19 cellular contexts compared by ENCODE assay signal in genomic region chr6:154822947-154823558, GRCh38.
DNase-seq lines count a peak whose midpoint lies in the region; ATAC-seq and TF ChIP-seq lines count a peak whose summit lies in the region.
"Had no signal": no experiment of that assay in that cellular context is flagged by ENCODE, and none has a peak within 500 bp of the region (broad histone marks: within the 10 kb centered on the region; RNA-seq: fewer than 3 reads in every experiment).

No MANE protein-coding gene starts in this region.

- DNase-seq in Right ventricle myocardium superior = no peak
- DNase-seq in cardiac septum (ENCODE audit: low spot score) = no peak
- no peak for DNase-seq in WTC11 (ENCODE audit: low spot score)
- no peak for DNase-seq in immature natural killer cell
- DNase-seq in thyroid gland = no peak
- no peak for DNase-seq in SKM-1 treated with dmso at 0.1 percent for 144 hours (lab: John Stamatoyannopoulos, UW; ENCODE audit: unreplicated experiment)
- no peak for DNase-seq in PC-3
- DNase-seq: effector memory CD8-positive, alpha-beta T cell; NCI-H1092 treated with DMSO at 0.1 percent for 48 hours; NCI-H2081 treated with DMSO at 0.1 percent for 48 hours; NCI-H524 treated with DMSO at 0.1 percent for 48 hours; occipital lobe; SIG-M5; T-helper 2 cell; upper lobe of right lung had no signal

- no peaks in the 10 kb centered on the region for H3F3A ChIP-seq in PC-3 (ENCODE audit: low read length, unreplicated experiment)

- ATAC-seq in Right ventricle myocardium superior (ENCODE audit: poor library complexity) = peak; percentile 90
- ATAC-seq in WTC11 = no peak
- no peak for ATAC-seq in PC-3
- ATAC-seq in GM19455 (IDR thresholded peaks at IDR 0.05; ENCODE audit: unreplicated experiment) = no peak
- ATAC-seq: effector memory CD8-positive, alpha-beta T cell; sciatic nerve; upper lobe of right lung had no signal

- intact Hi-C loops in Right ventricle myocardium superior (cut with DNase I) = no loop called here
- intact Hi-C loops in cardiac septum (cut with DNase I) = no loop called here
- intact Hi-C loops in thyroid gland (cut with DNase I) = no loop called here
- intact Hi-C loops in PC-3 (cut with micrococcal nuclease) = no loop called here

- H3K9me3 Mint-ChIP-seq in WTC11 (no peaks in the 10 kb centered on the region), immature natural killer cell (no peaks in the 10 kb centered on the region)
- H3K9me3 Mint-ChIP-seq: effector memory CD8-positive, alpha-beta T cell had no signal

- no peak overlapping the region for H3K4me3 ChIP-seq in thyroid gland (replicated peaks in 1 of 3)
- H3K4me3 ChIP-seq in PC-3 (ENCODE audit: low read length) = no peak overlapping the region
- H3K4me3 ChIP-seq: hepatocyte, upper lobe of right lung had no signal

- CTCF ChIA-PET in WTC11 (lab: Charles Lee) (no interaction called here), PC-3 (lab: Charles Lee) (no interaction called here)

- H3K4me3 Mint-ChIP-seq in WTC11 (no peak overlapping the region), immature natural killer cell (no peak overlapping the region)
- H3K4me3 Mint-ChIP-seq: effector memory CD8-positive, alpha-beta T cell had no signal

- peak overlapping the region in 2 of 3 donors; percentile 7 to 51 for H3K27ac ChIP-seq in thyroid gland
- H3K27ac ChIP-seq in PC-3 (ENCODE audit: low read length) = no peak overlapping the region
- H3K27ac ChIP-seq: hepatocyte, KMS-11, upper lobe of right lung had no signal

- H3K4me1 ChIP-seq in thyroid gland = peaks cover 30 to 37% of the 10 kb centered on the region in 2 donors
- H3K4me1 ChIP-seq in PC-3 (ENCODE audit: insufficient read depth, low read length) = no peaks in the 10 kb centered on the region

- H3K4me1 Mint-ChIP-seq in WTC11 = no peaks in the 10 kb centered on the region
- peaks cover 12 to 32% of the 10 kb centered on the region in 2 donors for H3K4me1 Mint-ChIP-seq in immature natural killer cell

- POLR2A ChIA-PET in WTC11 (lab: Charles Lee) (no interaction called here), PC-3 (lab: Charles Lee; ENCODE audit: unreplicated experiment) (no interaction called here)

- H3K9ac ChIP-seq in PC-3 (ENCODE audit: low read length) = no peak overlapping the region
- H3K9ac ChIP-seq: KMS-11 had no signal

- no peak for TF ChIP-seq POLR2A in thyroid gland (IDR thresholded peaks at IDR 0.05)

- H3K36me3 Mint-ChIP-seq in WTC11 = peaks cover 54% of the 10 kb centered on the region
- peaks cover 11 to 45% (median 29%) of the 10 kb centered on the region in 3 donors for H3K36me3 Mint-ChIP-seq in immature natural killer cell

- no TSS peak for BruUV-seq in PC-3 (replicated peaks; lab: Mats Ljungman, UMichigan)

- H3K27me3 Mint-ChIP-seq in WTC11 (ENCODE audit: low read depth) (no peaks in the 10 kb centered on the region), immature natural killer cell (ENCODE audit: low read depth in 3 of 3) (peaks cover 0 to 2% (median 2%) of the 10 kb centered on the region in 3 donors)
- H3K27me3 Mint-ChIP-seq: effector memory CD8-positive, alpha-beta T cell had no signal

- H3K79me2 ChIP-seq in PC-3 (ENCODE audit: low read length) = no peaks in the 10 kb centered on the region

- H3K4me2 ChIP-seq in PC-3 (ENCODE audit: low read length) = no peak overlapping the region
- H3K4me2 ChIP-seq: hepatocyte, KMS-11 had no signal

- H3K9me3 ChIP-seq in thyroid gland (no peaks in the 10 kb centered on the region), PC-3 (ENCODE audit: low read length) (no peaks in the 10 kb centered on the region)
- H3K9me3 ChIP-seq: upper lobe of right lung had no signal

- H3K36me3 ChIP-seq in thyroid gland = peaks cover 5 to 9% of the 10 kb centered on the region in 2 donors
- peaks cover 48% of the 10 kb centered on the region for H3K36me3 ChIP-seq in PC-3 (ENCODE audit: low read depth, low read length)

- TF ChIP-seq CTCF in WTC11 (IDR thresholded peaks at IDR 0.05) (no peak), thyroid gland (IDR thresholded peaks at IDR 0.05) (no peak), PC-3 (conservative IDR thresholded peaks at IDR 0.05; ENCODE audit: low read depth, low read length) (no peak)

- H3K9me2 ChIP-seq in PC-3 (replicated peaks; ENCODE audit: low read length) = no peaks in the 10 kb centered on the region

- H3K27me3 ChIP-seq in thyroid gland (no peaks in the 10 kb centered on the region), PC-3 (ENCODE audit: low read length) (no peaks in the 10 kb centered on the region)
- H3K27me3 ChIP-seq: hepatocyte, upper lobe of right lung had no signal

- H4K20me1 ChIP-seq in PC-3 (ENCODE audit: low read length) = no peaks in the 10 kb centered on the region

- no peak overlapping the region for H2AFZ ChIP-seq in PC-3 (ENCODE audit: low read length)
- H2AFZ ChIP-seq: hepatocyte had no signal

- H3K27ac Mint-ChIP-seq in WTC11 (0 out of 2 replicates have a peak overlapping the region, but pooled peaks have one; percentile 0), immature natural killer cell (peak overlapping the region in 5 of 6 donors; percentile 0 to 42 (median 24))

- 87 to 92% methylated on average over 2 of the region's 2 CpGs for WGBS in thyroid gland, 2 donors

TF ChIP-seq in WTC11, 78 proteins besides CTCF, POLR2A, EP300 and RAD21:
- TF ChIP-seq OVOL2 (CRISPR knock-in tag; IDR thresholded peaks at IDR 0.05; ENCODE audit: borderline replicate concordance) = no peak
- no peak for TF ChIP-seq FOXK1 (CRISPR knock-in tag; IDR thresholded peaks at IDR 0.05)
- no peak for TF ChIP-seq ZNF121 (CRISPR knock-in tag; IDR thresholded peaks at IDR 0.05)
- TF ChIP-seq PRRX2 (CRISPR knock-in tag; IDR thresholded peaks at IDR 0.05) = no peak
- no peak for TF ChIP-seq ZNF317 (CRISPR knock-in tag; IDR thresholded peaks at IDR 0.05; ENCODE audit: borderline replicate concordance, low read depth)
- TF ChIP-seq ATF2 (CRISPR knock-in tag; IDR thresholded peaks at IDR 0.05; ENCODE audit: borderline replicate concordance, low read depth) = no peak
- TF ChIP-seq FOXJ3 (CRISPR knock-in tag; IDR thresholded peaks at IDR 0.05; ENCODE audit: borderline replicate concordance) = no peak
- TF ChIP-seq STAT6 (CRISPR knock-in tag; conservative IDR thresholded peaks at IDR 0.05; ENCODE audit: low read depth) = no peak
- no peak for TF ChIP-seq CREB1 (CRISPR knock-in tag; IDR thresholded peaks at IDR 0.05)
- TF ChIP-seq ZMAT4 (CRISPR knock-in tag; IDR thresholded peaks at IDR 0.05) = no peak
- TF ChIP-seq PREB (CRISPR knock-in tag; IDR thresholded peaks at IDR 0.05; ENCODE audit: borderline replicate concordance) = no peak
- no peak for TF ChIP-seq E2F4 (CRISPR knock-in tag; IDR thresholded peaks at IDR 0.05; ENCODE audit: borderline replicate concordance, low read depth)
